1 cellular context compared by ENCODE assay signal in the genomic region with DNA sequence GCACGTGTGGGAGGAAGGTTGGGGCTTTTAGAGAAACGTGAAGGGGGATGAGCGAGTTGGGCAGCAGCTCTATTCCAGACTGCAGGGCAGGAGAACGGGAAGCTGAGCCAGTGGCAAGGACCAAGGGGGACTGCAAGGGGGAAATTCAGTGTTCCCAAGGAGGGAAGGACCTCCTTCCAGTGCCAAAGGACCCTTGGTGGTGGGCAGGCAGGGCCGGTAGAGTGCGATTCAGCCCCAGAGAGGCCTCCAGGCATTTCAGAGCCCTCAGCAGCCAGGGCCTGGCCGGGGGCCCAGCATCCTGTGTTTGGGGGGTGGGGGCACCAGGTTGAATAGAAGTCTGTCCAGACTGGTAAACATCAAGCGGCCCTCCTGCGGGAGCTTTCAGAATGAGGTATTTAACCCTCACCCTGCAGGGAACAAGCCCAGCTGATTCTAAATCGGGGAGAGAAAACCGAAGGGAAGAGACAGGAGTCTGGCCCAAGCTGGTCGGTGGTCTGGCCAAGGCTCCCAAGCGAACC.
TF ChIP-seq lines count a peak whose summit lies in the region.

No MANE protein-coding gene starts in this region.

TF ChIP-seq in WTC11, 78 proteins besides CTCF, POLR2A, EP300 and RAD21 (continued from another document):
- TF ChIP-seq, protein P1, sequence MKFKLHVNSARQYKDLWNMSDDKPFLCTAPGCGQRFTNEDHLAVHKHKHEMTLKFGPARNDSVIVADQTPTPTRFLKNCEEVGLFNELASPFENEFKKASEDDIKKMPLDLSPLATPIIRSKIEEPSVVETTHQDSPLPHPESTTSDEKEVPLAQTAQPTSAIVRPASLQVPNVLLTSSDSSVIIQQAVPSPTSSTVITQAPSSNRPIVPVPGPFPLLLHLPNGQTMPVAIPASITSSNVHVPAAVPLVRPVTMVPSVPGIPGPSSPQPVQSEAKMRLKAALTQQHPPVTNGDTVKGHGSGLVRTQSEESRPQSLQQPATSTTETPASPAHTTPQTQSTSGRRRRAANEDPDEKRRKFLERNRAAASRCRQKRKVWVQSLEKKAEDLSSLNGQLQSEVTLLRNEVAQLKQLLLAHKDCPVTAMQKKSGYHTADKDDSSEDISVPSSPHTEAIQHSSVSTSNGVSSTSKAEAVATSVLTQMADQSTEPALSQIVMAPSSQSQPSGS (CRISPR knock-in tag; IDR thresholded peaks at IDR 0.05; ENCODE audit: borderline replicate concordance, low read depth): no peak
- no peak for TF ChIP-seq CREB1 (CRISPR knock-in tag; IDR thresholded peaks at IDR 0.05)
- TF ChIP-seq, protein P2, sequence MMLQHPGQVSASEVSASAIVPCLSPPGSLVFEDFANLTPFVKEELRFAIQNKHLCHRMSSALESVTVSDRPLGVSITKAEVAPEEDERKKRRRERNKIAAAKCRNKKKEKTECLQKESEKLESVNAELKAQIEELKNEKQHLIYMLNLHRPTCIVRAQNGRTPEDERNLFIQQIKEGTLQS (CRISPR knock-in tag; conservative IDR thresholded peaks at IDR 0.05): no peak
- TF ChIP-seq, protein P3, sequence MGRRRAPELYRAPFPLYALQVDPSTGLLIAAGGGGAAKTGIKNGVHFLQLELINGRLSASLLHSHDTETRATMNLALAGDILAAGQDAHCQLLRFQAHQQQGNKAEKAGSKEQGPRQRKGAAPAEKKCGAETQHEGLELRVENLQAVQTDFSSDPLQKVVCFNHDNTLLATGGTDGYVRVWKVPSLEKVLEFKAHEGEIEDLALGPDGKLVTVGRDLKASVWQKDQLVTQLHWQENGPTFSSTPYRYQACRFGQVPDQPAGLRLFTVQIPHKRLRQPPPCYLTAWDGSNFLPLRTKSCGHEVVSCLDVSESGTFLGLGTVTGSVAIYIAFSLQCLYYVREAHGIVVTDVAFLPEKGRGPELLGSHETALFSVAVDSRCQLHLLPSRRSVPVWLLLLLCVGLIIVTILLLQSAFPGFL (CRISPR knock-in tag; IDR thresholded peaks at IDR 0.05; ENCODE audit: borderline replicate concordance): no peak
- TF ChIP-seq OVOL2 (CRISPR knock-in tag; IDR thresholded peaks at IDR 0.05; ENCODE audit: borderline replicate concordance): no peak
